Comparison of ENCODE assay signal across 11 cellular contexts in the genomic region with DNA sequence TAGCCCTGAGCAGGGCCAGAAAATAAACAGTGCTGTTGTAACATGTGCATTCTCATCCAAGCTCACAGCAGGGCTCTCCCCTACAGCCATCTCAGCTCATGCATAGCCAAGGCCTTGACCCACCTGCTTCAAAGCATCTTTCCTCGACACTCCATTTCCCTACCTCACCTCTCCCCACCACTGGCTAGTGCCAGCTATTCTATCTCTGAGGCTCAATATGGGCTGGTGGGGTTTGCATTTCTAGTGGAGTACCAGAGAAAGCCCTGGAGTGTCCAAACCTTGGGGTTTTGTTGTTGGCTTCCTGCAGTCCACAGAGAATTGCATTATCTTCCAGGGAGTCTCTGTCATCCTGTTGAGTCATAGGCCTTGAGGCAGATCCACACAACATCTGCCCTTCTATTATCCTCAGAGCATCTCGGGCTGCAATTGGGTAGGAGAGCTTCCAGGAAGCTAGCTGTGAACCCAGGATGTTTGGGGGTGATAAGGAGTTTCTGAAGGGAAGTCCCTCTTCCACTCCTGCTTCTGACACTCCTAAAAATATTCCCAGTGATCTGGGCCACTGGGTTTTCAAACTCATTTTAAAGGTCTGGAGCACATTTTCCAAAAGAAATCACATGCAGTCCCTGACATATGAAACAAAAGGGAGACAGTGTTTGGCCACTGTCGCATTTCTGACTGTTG. TPM values are rescaled to one million over a fixed set of nuclear protein-coding genes. Genes with fewer than 3 reads are reported as not detected.
DNase-seq lines count a peak whose midpoint lies in the region; ATAC-seq, FAIRE-seq and TF ChIP-seq lines count a peak whose summit lies in the region.
"Had no signal": no experiment of that assay in that cellular context is flagged by ENCODE, and none has a peak within 500 bp of the region (broad histone marks: within the 10 kb centered on the region; RNA-seq: fewer than 3 reads in every experiment).

No MANE protein-coding gene starts in this region.

- no peak overlapping the region for H4K8ac ChIP-seq in trophoblast cell (ENCODE audit: low read depth, low read length)

- H3K4me3 ChIP-seq in Peyer's patch = no peak overlapping the region
- H3K4me3 ChIP-seq in esophagus squamous epithelium = no peak overlapping the region
- H3K4me3 ChIP-seq in trophoblast cell (ENCODE audit: low read depth, low read length) = no peak overlapping the region

- H3K27ac ChIP-seq in Peyer's patch (peak overlapping the region in 3 of 4 donors; percentile 28 to 56 (median 49)), esophagus squamous epithelium (peak overlapping the region in 3 of 4 donors; percentile 57 to 74 (median 69)), trophoblast cell (ENCODE audit: low read depth, low read length) (peak overlapping the region; percentile 60)

- no peak for FAIRE-seq in GM12892 (lab: Jason Lieb, UNC)
- FAIRE-seq: GM18507 had no signal

- TF ChIP-seq CTCF in Peyer's patch (IDR thresholded peaks at IDR 0.05) = no peak
- no peak for TF ChIP-seq CTCF in esophagus squamous epithelium (IDR thresholded peaks at IDR 0.05)

- H2BK5ac ChIP-seq in trophoblast cell (ENCODE audit: low read depth, low read length, poor library complexity) = no peak overlapping the region

- H3K4me2 ChIP-seq in trophoblast cell (ENCODE audit: low read length) = no peak overlapping the region

- H3K36me3 ChIP-seq in Peyer's patch (no peaks in the 10 kb centered on the region), esophagus squamous epithelium (peaks cover 0 to 7% (median 0%) of the 10 kb centered on the region in 3 donors), trophoblast cell (ENCODE audit: control insufficient read depth in 1 of 2, insufficient read depth in 2 of 2, low read length in 2 of 2) (no peaks in the 10 kb centered on the region)

- no peaks in the 10 kb centered on the region for H3K79me2 ChIP-seq in trophoblast cell (ENCODE audit: control insufficient read depth, insufficient read depth, low read length, poor library complexity)

- 40 to 50% methylated on average over 3 of the region's 3 CpGs for WGBS in esophagus squamous epithelium, 2 donors
- WGBS in trophoblast cell (ENCODE audit: extremely low coverage, insufficient coverage, insufficient read length) = no CpG with 5 or more reads among the region's 3 CpGs

- no peak overlapping the region for H3K14ac ChIP-seq in trophoblast cell (ENCODE audit: low read length)

- peak overlapping the region; percentile 39 for H4K91ac ChIP-seq in trophoblast cell (ENCODE audit: low read depth, low read length)

- H3K9ac ChIP-seq in trophoblast cell (ENCODE audit: low read length) = no peak overlapping the region

- no peak overlapping the region for H2BK12ac ChIP-seq in trophoblast cell (ENCODE audit: low read length)

- DNase-seq in ELF-1 (ENCODE audit: low read depth, low spot score) = peak; percentile 80
- no peak for DNase-seq in Peyer's patch
- DNase-seq in esophagus squamous epithelium (lab: John Stamatoyannopoulos, UW) = no peak
- DNase-seq in trophoblast cell = peak; percentile 28 to 66
- DNase-seq in GM12892 (ENCODE audit: insufficient read length) = no peak
- no peak for DNase-seq in NCI-H2227 treated with DMSO at 0.1 percent for 48 hours (lab: John Stamatoyannopoulos, UW)
- DNase-seq in OCI-M2 (lab: John Stamatoyannopoulos, UW; ENCODE audit: unreplicated experiment) = no peak
- DNase-seq: effector memory CD4-positive, alpha-beta T cell; T-helper 9 cell had no signal

- H2BK120ac ChIP-seq in trophoblast cell (ENCODE audit: insufficient read depth, low read length, poor library complexity) = no peak overlapping the region

- intact Hi-C loops in esophagus squamous epithelium (cut with DNase I) = no loop called here

- H3K4ac ChIP-seq in trophoblast cell (ENCODE audit: low read depth, low read length) = no peak overlapping the region

- H4K12ac ChIP-seq in trophoblast cell (ENCODE audit: low read depth, low read length) = no peak overlapping the region

- H2AFZ ChIP-seq in trophoblast cell (ENCODE audit: insufficient read depth, low read length, poor library complexity) = no peak overlapping the region

- peaks cover 4% of the 10 kb centered on the region for H3K79me1 ChIP-seq in trophoblast cell (ENCODE audit: low read length)

- H3K4me1 ChIP-seq in Peyer's patch (no peaks in the 10 kb centered on the region), esophagus squamous epithelium (peaks cover 0 to 44% (median 4%) of the 10 kb centered on the region in 3 donors), trophoblast cell (ENCODE audit: control insufficient read depth in 1 of 2, insufficient read depth in 2 of 2, low read length in 2 of 2) (peaks cover 10 to 21% of the 10 kb centered on the region in 2 experiments)

- H3K23ac ChIP-seq in trophoblast cell (ENCODE audit: low read length) = no peak overlapping the region

- no peaks in the 10 kb centered on the region for H3K27me3 ChIP-seq in Peyer's patch
- no peaks in the 10 kb centered on the region for H3K27me3 ChIP-seq in esophagus squamous epithelium
- H3K27me3 ChIP-seq in trophoblast cell (ENCODE audit: insufficient read depth, low read length) = no peaks in the 10 kb centered on the region

- no peak overlapping the region for H3K18ac ChIP-seq in trophoblast cell (ENCODE audit: low read length)

- H3K9me3 ChIP-seq in Peyer's patch = no peaks in the 10 kb centered on the region
- no peaks in the 10 kb centered on the region for H3K9me3 ChIP-seq in esophagus squamous epithelium
- no peaks in the 10 kb centered on the region for H3K9me3 ChIP-seq in trophoblast cell (ENCODE audit: insufficient read depth, low read depth, low read length)

- no peak for ATAC-seq in HG03571 (IDR thresholded peaks at IDR 0.05; ENCODE audit: unreplicated experiment)

- TF ChIP-seq POLR2A in Peyer's patch (IDR thresholded peaks at IDR 0.05) (no peak), esophagus squamous epithelium (IDR thresholded peaks at IDR 0.05) (no peak), GM12892 (IDR thresholded peaks at IDR 0.05; ENCODE audit: low read depth, low read length) (no peak)

- H2AK5ac ChIP-seq in trophoblast cell (ENCODE audit: low read length) = no peak overlapping the region

RNA-seq across cellular contexts. Expression of a gene that starts 36.1 kb away (rescaled TPM):
- total RNA-seq in Peyer's patch = 10 to 100 TPM in 1 of 4 donors, 1 to 10 TPM in 3; 2.5 to 19.0 (median 7.2) TPM
- 10 to 100 TPM; 47.2 to 91.6 (median 66.9) TPM for total RNA-seq in esophagus squamous epithelium
- 31.6 and 32.9 TPM in 2 replicates for polyA plus RNA-seq in trophoblast cell (2013)
- polyA plus RNA-seq in GM12892 (2012; ENCODE audit: missing spikeins) = 0.02 TPM

Comparison
In these comparisons a context has a peak if more than half of its experiments do, and no peak if none do; other contexts are left out.
1. DNase-seq: peak in ELF-1 (single experiment) and trophoblast cell (2 of 2); none in Peyer's patch (0 of 3), esophagus squamous epithelium (single experiment), GM12892 (single experiment), NCI-H2227 treated with DMSO at 0.1 percent for 48 hours (single experiment) and OCI-M2 (single experiment).
2. Peak in every context shown above with its lines, with median percentiles within 50 percentile points of each other: H3K27ac ChIP-seq.